2 cellular contexts compared by ENCODE assay signal in the genomic region with DNA sequence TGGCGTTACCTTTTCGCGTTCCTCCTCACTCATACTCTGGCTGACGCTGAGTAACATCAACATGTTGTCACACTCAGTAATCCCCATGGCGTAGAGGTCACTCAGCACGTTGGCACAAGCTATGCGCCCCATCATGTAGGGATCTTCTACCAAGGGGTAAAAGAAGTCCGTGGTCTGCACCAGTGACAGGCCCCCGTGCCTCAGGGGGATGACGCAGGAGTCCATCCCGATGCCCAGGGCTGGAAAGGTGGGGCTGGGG.
TF ChIP-seq lines count a peak whose summit lies in the region.

No MANE protein-coding gene starts in this region.

TF ChIP-seq in A549, 52 proteins besides CTCF, POLR2A, EP300 and RAD21:
- TF ChIP-seq FOXS1 (CRISPR knock-in tag; IDR thresholded peaks at IDR 0.05) (peak; percentile 13; the same call in 1 of the 2 replicates), PHF8 (IDR thresholded peaks at IDR 0.05; ENCODE audit: borderline replicate concordance, low read depth) (no peak), HOXB13 (CRISPR knock-in tag; IDR thresholded peaks at IDR 0.05; ENCODE audit: low read depth) (peak; percentile 9; the same call in 1 of the 2 replicates)

TF ChIP-seq in HEK293, 187 proteins besides CTCF, POLR2A, EP300 and RAD21 (continued from another document):
- TF ChIP-seq ZNF670 (tag by site-specific recombination; IDR thresholded peaks at IDR 0.05; ENCODE audit: low read depth) (no peak), ZBTB26 (tag by site-specific recombination; optimal IDR thresholded peaks at IDR 0.05) (no peak), YY2 (tag by site-specific recombination; IDR thresholded peaks at IDR 0.05) (no peak), ZNF391 (tag by site-specific recombination; IDR thresholded peaks at IDR 0.05; ENCODE audit: borderline replicate concordance, low read depth) (no peak), ZNF707 (tag by site-specific recombination; IDR thresholded peaks at IDR 0.05) (no peak), ZNF112 (tag by site-specific recombination; IDR thresholded peaks at IDR 0.05) (no peak), ZNF639 (tag by site-specific recombination; IDR thresholded peaks at IDR 0.05) (no peak), KLF10 (tag by site-specific recombination; IDR thresholded peaks at IDR 0.05) (no peak), ZNF350 (tag by site-specific recombination; IDR thresholded peaks at IDR 0.05) (no peak), EGR2 (tag by site-specific recombination; IDR thresholded peaks at IDR 0.05; ENCODE audit: low read depth) (no peak), KLF7 (tag by site-specific recombination; IDR thresholded peaks at IDR 0.05; ENCODE audit: borderline replicate concordance) (no peak), ZSCAN30 (tag by site-specific recombination; IDR thresholded peaks at IDR 0.05) (no peak), ZNF600 (tag by site-specific recombination; IDR thresholded peaks at IDR 0.05) (peak; percentile 69), ZNF335 (tag by site-specific recombination; conservative IDR thresholded peaks at IDR 0.05) (no peak), ZNF175 (tag by site-specific recombination; IDR thresholded peaks at IDR 0.05) (no peak), ZNF629 (tag by site-specific recombination; IDR thresholded peaks at IDR 0.05) (peak; percentile 36; the same call in 1 of the 2 replicates), PATZ1 (tag by site-specific recombination; IDR thresholded peaks at IDR 0.05) (no peak), SCRT2 (tag by site-specific recombination; IDR thresholded peaks at IDR 0.05) (peak; percentile 43; the same call in 1 of the 2 replicates), ZBTB48 (tag by site-specific recombination; IDR thresholded peaks at IDR 0.05) (peak; percentile 53; the same call in 1 of the 2 replicates)
